2 cellular contexts compared by ENCODE assay signal in genomic region chr2:69797235-69797634, GRCh38.
A peak's percentile ranks its signal among the peaks of the same experiment; 100 is the strongest.
TF ChIP-seq lines count a peak whose summit lies in the region.

No MANE protein-coding gene starts in this region.

TF ChIP-seq in A549, 52 proteins besides CTCF, POLR2A, EP300 and RAD21:
- TF ChIP-seq NFE2L2 (conservative IDR thresholded peaks at IDR 0.05; ENCODE audit: low read length) (no peak), CBX8 (IDR thresholded peaks at IDR 0.05) (no peak), BHLHE40 (IDR thresholded peaks at IDR 0.05; ENCODE audit: low read depth, low read length) (no peak), NR3C1 (IDR thresholded peaks at IDR 0.05) (no peak)

TF ChIP-seq in GM12878, 131 proteins besides CTCF, POLR2A, EP300 and RAD21:
- TF ChIP-seq SUZ12 (IDR thresholded peaks at IDR 0.05; ENCODE audit: unreplicated experiment): no peak
- 0 out of 2 replicates have a peak, but pooled peaks have one; percentile 17 for TF ChIP-seq NR2F1 (conservative IDR thresholded peaks at IDR 0.05)
